ENCODE assay signal across 18 cellular contexts in the genomic region with DNA sequence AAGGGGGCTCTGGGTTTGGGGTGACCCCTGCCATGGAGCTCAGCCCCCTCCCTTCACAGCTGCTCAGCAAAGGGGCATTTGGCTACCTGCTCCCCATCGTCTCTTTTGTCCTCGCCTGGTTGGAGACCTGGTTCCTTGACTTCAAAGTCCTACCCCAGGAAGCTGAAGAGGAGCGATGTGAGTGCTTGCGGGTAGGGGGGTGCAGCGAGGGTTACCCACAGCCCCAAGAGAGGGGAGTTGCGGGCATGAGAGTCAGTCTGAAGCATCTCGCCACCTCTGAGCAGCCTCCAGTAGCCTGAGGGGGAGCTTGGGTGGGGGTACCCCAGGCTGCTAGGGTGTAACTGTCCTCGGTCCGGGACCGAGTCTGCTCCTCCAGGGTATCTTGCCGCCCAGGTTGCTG. TPM values are rescaled to one million over a fixed set of nuclear protein-coding genes. Genes with fewer than 3 reads are reported as not detected.
A peak's percentile ranks its signal among the peaks of the same experiment; 100 is the strongest.
DNase-seq lines count a peak whose midpoint lies in the region; ATAC-seq and TF ChIP-seq lines count a peak whose summit lies in the region.
"Had no signal": no experiment of that assay in that cellular context is flagged by ENCODE, and none has a peak within 500 bp of the region (broad histone marks: within the 10 kb centered on the region; RNA-seq: fewer than 3 reads in every experiment).

No MANE protein-coding gene starts in this region.

- H3K9me3 ChIP-seq in lower lobe of right lung: no peaks in the 10 kb centered on the region
- H3K9me3 ChIP-seq: Peyer's patch had no signal

- H3K4me3 ChIP-seq in lower lobe of right lung: peak overlapping the region; percentile 2
- H3K4me3 ChIP-seq: Peyer's patch had no signal

- ATAC-seq in activated naive CD8-positive, alpha-beta T cell treated with anti-CD3 and anti-CD28 coated beads, Interleukin-2, amount 50 U/mL, for 24 hours: no peak
- no peak for ATAC-seq in activated B cell treated with CpG ODN at 0.5 μM for 24 hours (ENCODE audit: low read depth)
- no peak for ATAC-seq in lower lobe of right lung
- no peak for ATAC-seq in stimulated activated naive B cell treated with anti-CD40 and anti-IgM and Interleukin-4, amounts not matched to agents 10 μg/mL and 1 μg/mL and 100 μg/mL, for 72 hours (replicated peaks)
- ATAC-seq: HepG2 had no signal

- CTCF ChIA-PET in activated B cell treated with CpG ODN at 0.5 μM for 24 hours (lab: Charles Lee): no interaction called here

- intact Hi-C loops in activated B cell treated with CpG ODN at 0.5 μM for 24 hours (cut with micrococcal nuclease) (loop anchor here (2.0 kb wide), 1 partner anchor 22 kb away; a partner anchor contains a TSS), lower lobe of right lung (cut with DNase I) (no loop called here)

- H3K9me3 Mint-ChIP-seq in activated naive CD8-positive, alpha-beta T cell treated with anti-CD3 and anti-CD28 coated beads for 36 hours: no peaks in the 10 kb centered on the region
- H3K9me3 Mint-ChIP-seq in activated naive CD8-positive, alpha-beta T cell treated with anti-CD3 and anti-CD28 coated beads, Interleukin-2, amount 50 U/mL, for 24 hours: no peaks in the 10 kb centered on the region
- H3K9me3 Mint-ChIP-seq in activated B cell treated with CpG ODN at 0.5 μM for 24 hours: no peaks in the 10 kb centered on the region
- H3K9me3 Mint-ChIP-seq in stimulated activated naive B cell treated with anti-CD40 and anti-IgM and Interleukin-4, amounts not matched to agents 10 μg/mL and 1 μg/mL and 100 μg/mL, for 72 hours: no peaks in the 10 kb centered on the region
- H3K9me3 Mint-ChIP-seq: CD14-positive monocyte had no signal

- no peak overlapping the region for H3K4me3 Mint-ChIP-seq in activated naive CD8-positive, alpha-beta T cell treated with anti-CD3 and anti-CD28 coated beads for 36 hours
- H3K4me3 Mint-ChIP-seq in activated naive CD8-positive, alpha-beta T cell treated with anti-CD3 and anti-CD28 coated beads, Interleukin-2, amount 50 U/mL, for 24 hours: no peak overlapping the region
- H3K4me3 Mint-ChIP-seq in activated B cell treated with CpG ODN at 0.5 μM for 24 hours: no peak overlapping the region
- no peak overlapping the region for H3K4me3 Mint-ChIP-seq in stimulated activated naive B cell treated with anti-CD40 and anti-IgM and Interleukin-4, amounts not matched to agents 10 μg/mL and 1 μg/mL and 100 μg/mL, for 72 hours
- H3K4me3 Mint-ChIP-seq: CD14-positive monocyte had no signal

- peak overlapping the region; percentile 39 for H3K27ac Mint-ChIP-seq in activated naive CD8-positive, alpha-beta T cell treated with anti-CD3 and anti-CD28 coated beads for 36 hours
- H3K27ac Mint-ChIP-seq in activated naive CD8-positive, alpha-beta T cell treated with anti-CD3 and anti-CD28 coated beads, Interleukin-2, amount 50 U/mL, for 24 hours: no peak overlapping the region
- peak overlapping the region; percentile 53 for H3K27ac Mint-ChIP-seq in activated B cell treated with CpG ODN at 0.5 μM for 24 hours
- H3K27ac Mint-ChIP-seq in stimulated activated naive B cell treated with anti-CD40 and anti-IgM and Interleukin-4, amounts not matched to agents 10 μg/mL and 1 μg/mL and 100 μg/mL, for 72 hours: peak overlapping the region; percentile 76

- peak overlapping the region; percentile 85 for H3K27ac ChIP-seq in lower lobe of right lung
- H3K27ac ChIP-seq: KMS-11 had no signal

- H3K36me3 Mint-ChIP-seq in activated naive CD8-positive, alpha-beta T cell treated with anti-CD3 and anti-CD28 coated beads for 36 hours: peaks cover 6% of the 10 kb centered on the region
- peaks cover 7% of the 10 kb centered on the region for H3K36me3 Mint-ChIP-seq in activated naive CD8-positive, alpha-beta T cell treated with anti-CD3 and anti-CD28 coated beads, Interleukin-2, amount 50 U/mL, for 24 hours (ENCODE audit: low read depth)
- H3K36me3 Mint-ChIP-seq in activated B cell treated with CpG ODN at 0.5 μM for 24 hours (ENCODE audit: low read depth): peaks cover 47% of the 10 kb centered on the region
- peaks cover 36 to 66% of the 10 kb centered on the region in 2 donors for H3K36me3 Mint-ChIP-seq in stimulated activated naive B cell treated with anti-CD40 and anti-IgM and Interleukin-4, amounts not matched to agents 10 μg/mL and 1 μg/mL and 100 μg/mL, for 72 hours

- H3K36me3 ChIP-seq in lower lobe of right lung: peaks cover 84% of the 10 kb centered on the region

- POLR2A ChIA-PET in activated B cell treated with CpG ODN at 0.5 μM for 24 hours (lab: Charles Lee): no interaction called here

- DNase-seq in activated naive CD8-positive, alpha-beta T cell treated with anti-CD3 and anti-CD28 coated beads for 36 hours: no peak
- DNase-seq in activated naive CD8-positive, alpha-beta T cell treated with anti-CD3 and anti-CD28 coated beads, Interleukin-2, amount 50 U/mL, for 24 hours: no peak
- no peak for DNase-seq in activated B cell treated with CpG ODN at 0.5 μM for 24 hours
- no peak for DNase-seq in lower lobe of right lung
- no peak for DNase-seq in stimulated activated naive B cell treated with anti-CD40 and anti-IgM and Interleukin-4, amounts not matched to agents 10 μg/mL and 1 μg/mL and 100 μg/mL, for 72 hours
- DNase-seq in activated effector memory CD4-positive, alpha-beta T cell treated with Interleukin-2 at 50 U/mL for 16 hours: no peak
- DNase-seq in MV-4-11 (lab: John Stamatoyannopoulos, UW): no peak
- DNase-seq in NCI-H1417 treated with DMSO at 0.1 percent for 48 hours (lab: John Stamatoyannopoulos, UW): no peak
- DNase-seq: 8988T, DMS53, NCI-H1092 treated with DMSO at 0.1 percent for 48 hours, NCI-H187 treated with DMSO at 0.1 percent for 48 hours, NCI-H510A treated with DMSO at 0.1 percent for 48 hours, Peyer's patch had no signal

- no peak for TF ChIP-seq CTCF in activated B cell treated with CpG ODN at 0.5 μM for 24 hours (IDR thresholded peaks at IDR 0.05)
- TF ChIP-seq CTCF in lower lobe of right lung (IDR thresholded peaks at IDR 0.05): no peak

- peaks cover 55% of the 10 kb centered on the region for H3K4me1 ChIP-seq in lower lobe of right lung

- H3K4me1 Mint-ChIP-seq in activated naive CD8-positive, alpha-beta T cell treated with anti-CD3 and anti-CD28 coated beads for 36 hours: peaks cover 40% of the 10 kb centered on the region
- H3K4me1 Mint-ChIP-seq in activated naive CD8-positive, alpha-beta T cell treated with anti-CD3 and anti-CD28 coated beads, Interleukin-2, amount 50 U/mL, for 24 hours: peaks cover 22% of the 10 kb centered on the region
- H3K4me1 Mint-ChIP-seq in activated B cell treated with CpG ODN at 0.5 μM for 24 hours: peaks cover 49% of the 10 kb centered on the region
- H3K4me1 Mint-ChIP-seq in stimulated activated naive B cell treated with anti-CD40 and anti-IgM and Interleukin-4, amounts not matched to agents 10 μg/mL and 1 μg/mL and 100 μg/mL, for 72 hours: peaks cover 49 to 81% of the 10 kb centered on the region in 2 donors

- H3K27me3 ChIP-seq in lower lobe of right lung (ENCODE audit: low read depth): no peaks in the 10 kb centered on the region
- H3K27me3 ChIP-seq: Peyer's patch had no signal

- no peaks in the 10 kb centered on the region for H3K27me3 Mint-ChIP-seq in activated naive CD8-positive, alpha-beta T cell treated with anti-CD3 and anti-CD28 coated beads for 36 hours
- H3K27me3 Mint-ChIP-seq in activated naive CD8-positive, alpha-beta T cell treated with anti-CD3 and anti-CD28 coated beads, Interleukin-2, amount 50 U/mL, for 24 hours: no peaks in the 10 kb centered on the region
- H3K27me3 Mint-ChIP-seq in activated B cell treated with CpG ODN at 0.5 μM for 24 hours: no peaks in the 10 kb centered on the region
- no peaks in the 10 kb centered on the region for H3K27me3 Mint-ChIP-seq in stimulated activated naive B cell treated with anti-CD40 and anti-IgM and Interleukin-4, amounts not matched to agents 10 μg/mL and 1 μg/mL and 100 μg/mL, for 72 hours

RNA-seq across cellular contexts. Expression of a gene that starts 6.8 kb away (rescaled TPM):
- under 1 TPM; 0.78 to 0.89 TPM for total RNA-seq in activated naive CD8-positive, alpha-beta T cell treated with anti-CD3 and anti-CD28 coated beads for 36 hours
- total RNA-seq in activated B cell treated with CpG ODN at 0.5 μM for 24 hours (2.1 and 2.3 TPM in 2 replicates), lower lobe of right lung (3.7 TPM)

RNA-seq across cellular contexts. Expression of a gene that starts 9.9 kb away (rescaled TPM):
- total RNA-seq in activated naive CD8-positive, alpha-beta T cell treated with anti-CD3 and anti-CD28 coated beads for 36 hours: not detected
- total RNA-seq in activated B cell treated with CpG ODN at 0.5 μM for 24 hours (not detected in 2 replicates), lower lobe of right lung (3.9 TPM)
- total RNA-seq: HepG2, MCF 10A had no signal

RNA-seq across cellular contexts. Expression of a gene that starts 21.4 kb away (rescaled TPM):
- total RNA-seq in activated naive CD8-positive, alpha-beta T cell treated with anti-CD3 and anti-CD28 coated beads for 36 hours: 10 to 100 TPM; 47.9 to 53.2 TPM
- total RNA-seq in activated B cell treated with CpG ODN at 0.5 μM for 24 hours (51.8 and 58.2 TPM in 2 replicates), lower lobe of right lung (76.6 TPM)

RNA-seq across cellular contexts. Expression of a gene that starts 29.5 kb away (rescaled TPM):
- total RNA-seq in activated naive CD8-positive, alpha-beta T cell treated with anti-CD3 and anti-CD28 coated beads for 36 hours: 1 to 10 TPM; 7.8 to 8.9 TPM
- total RNA-seq in activated B cell treated with CpG ODN at 0.5 μM for 24 hours (19.0 and 24.0 TPM in 2 replicates), lower lobe of right lung (20.7 TPM)

RNA-seq across cellular contexts. Expression of a gene that starts 31.6 kb away (rescaled TPM):
- total RNA-seq in activated naive CD8-positive, alpha-beta T cell treated with anti-CD3 and anti-CD28 coated beads for 36 hours: not detected
- total RNA-seq in activated B cell treated with CpG ODN at 0.5 μM for 24 hours (not detected in 2 replicates), lower lobe of right lung (23.9 TPM)
- total RNA-seq: HepG2, MCF 10A had no signal
